ENCODE assay signal across 25 cellular contexts in the genomic region with DNA sequence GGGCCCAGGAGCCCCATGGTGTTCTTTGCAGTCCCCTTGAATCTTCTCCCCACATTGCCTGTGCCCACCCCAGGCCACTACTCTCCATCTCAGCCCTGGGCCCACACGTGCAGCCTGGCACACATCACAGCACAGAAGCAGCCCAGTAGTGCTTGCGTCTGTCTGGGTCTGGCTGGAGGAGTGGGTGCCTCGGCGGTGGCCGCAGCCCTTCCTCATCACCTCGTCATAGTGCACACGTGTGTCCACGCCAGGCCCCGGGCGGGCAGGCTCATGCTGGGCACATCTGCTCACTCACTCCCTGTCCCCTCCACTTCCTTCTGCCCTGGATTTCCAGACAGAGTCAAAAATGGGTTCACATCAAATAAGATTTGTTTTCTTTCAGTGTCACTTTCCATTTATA. TPM values are rescaled to one million over a fixed set of nuclear protein-coding genes. Genes with fewer than 3 reads are reported as not detected.
"Had no signal": no experiment of that assay in that cellular context is flagged by ENCODE, and none has a peak within 500 bp of the region (broad histone marks: within the 10 kb centered on the region; RNA-seq: fewer than 3 reads in every experiment).

No MANE protein-coding gene starts in this region.

- H3K27me3 ChIP-seq: dorsolateral prefrontal cortex, right lobe of liver, upper lobe of left lung had no signal

- H3K27ac ChIP-seq: right lobe of liver, skin epidermis, VCaP had no signal

- H3K4me1 Mint-ChIP-seq: activated CD4-positive, alpha-beta T cell treated with anti-CD3 and anti-CD28 coated beads, Interleukin-2, amount 10 ng/mL, durations not matched to agents 7 days and 5 days; activated naive CD8-positive, alpha-beta T cell treated with anti-CD3 and anti-CD28 coated beads, Interleukin-2, amount 10 ng/mL, durations not matched to agents 7 days and 5 days; stimulated activated naive B cell treated with anti-CD40 and anti-IgM and Interleukin-4, amounts not matched to agents 10 μg/mL and 1 μg/mL and 100 μg/mL, for 72 hours had no signal

- H3K36me3 Mint-ChIP-seq: activated naive CD8-positive, alpha-beta T cell treated with anti-CD3 and anti-CD28 coated beads, Interleukin-2, amount 10 ng/mL, durations not matched to agents 7 days and 5 days; brain; stimulated activated naive B cell treated with anti-CD40 and anti-IgM and Interleukin-4, amounts not matched to agents 10 μg/mL and 1 μg/mL and 100 μg/mL, for 72 hours had no signal

- H3K36me3 ChIP-seq: right lobe of liver, upper lobe of left lung had no signal

- FAIRE-seq: colon, endothelial cell of umbilical vein had no signal

- H3K4me3 ChIP-seq: dorsolateral prefrontal cortex, right lobe of liver, skin epidermis, upper lobe of left lung had no signal

- ATAC-seq: activated CD4-positive, CD25-positive, alpha-beta regulatory T cell treated with anti-CD3 and anti-CD28 coated beads, Interleukin-2, amount 50 U/mL, for 24 hours; effector memory CD8-positive, alpha-beta T cell; esophagus mucosa; left ventricle myocardium superior; right lobe of liver; stimulated activated naive B cell treated with anti-CD40 and anti-IgM and Interleukin-4, amounts not matched to agents 10 μg/mL and 1 μg/mL and 100 μg/mL, for 72 hours had no signal

- H3K4me1 ChIP-seq: right lobe of liver had no signal

- H3K9ac ChIP-seq: SK-N-SH had no signal

- H3K27ac Mint-ChIP-seq: activated CD4-positive, alpha-beta T cell treated with anti-CD3 and anti-CD28 coated beads, Interleukin-2, amount 10 ng/mL, durations not matched to agents 7 days and 5 days; activated naive CD8-positive, alpha-beta T cell treated with anti-CD3 and anti-CD28 coated beads, Interleukin-2, amount 10 ng/mL, durations not matched to agents 7 days and 5 days; brain; effector memory CD8-positive, alpha-beta T cell; stimulated activated naive B cell treated with anti-CD40 and anti-IgM and Interleukin-4, amounts not matched to agents 10 μg/mL and 1 μg/mL and 100 μg/mL, for 72 hours had no signal

- H3K9me3 ChIP-seq: right lobe of liver, SK-N-SH, upper lobe of left lung had no signal

- H3K4me2 ChIP-seq: SK-N-SH had no signal

- H3K9me3 Mint-ChIP-seq: activated CD4-positive, alpha-beta T cell treated with anti-CD3 and anti-CD28 coated beads, Interleukin-2, amount 10 ng/mL, durations not matched to agents 7 days and 5 days; activated naive CD8-positive, alpha-beta T cell treated with anti-CD3 and anti-CD28 coated beads, Interleukin-2, amount 10 ng/mL, durations not matched to agents 7 days and 5 days; brain; effector memory CD8-positive, alpha-beta T cell; nephron; stimulated activated naive B cell treated with anti-CD40 and anti-IgM and Interleukin-4, amounts not matched to agents 10 μg/mL and 1 μg/mL and 100 μg/mL, for 72 hours had no signal

- DNase-seq: activated CD4-positive, alpha-beta T cell treated with anti-CD3 and anti-CD28 coated beads, Interleukin-2, amount 10 ng/mL, durations not matched to agents 7 days and 5 days; activated naive CD8-positive, alpha-beta T cell treated with anti-CD3 and anti-CD28 coated beads, Interleukin-2, amount 10 ng/mL, durations not matched to agents 7 days and 5 days; activated T-cell treated with anti-CD3 and anti-CD28 coated beads, Interleukin-2, amount 50 U/mL, for 1 hour; amygdala; caudate nucleus; dorsolateral prefrontal cortex; effector memory CD8-positive, alpha-beta T cell; foreskin melanocyte; hippocampal formation; left ventricle myocardium superior; nucleus accumbens; right lobe of liver; SK-N-SH; stimulated activated CD4-positive, alpha-beta T cell treated with anti-CD3 and anti-CD28 coated beads, Interleukin-2, amount 100 ng/mL, for 24 hours; stimulated activated naive B cell treated with anti-CD40 and anti-IgM and Interleukin-4, amounts not matched to agents 10 μg/mL and 1 μg/mL and 100 μg/mL, for 72 hours; T-helper 2 cell had no signal

- H3K4me3 Mint-ChIP-seq: activated CD4-positive, alpha-beta T cell treated with anti-CD3 and anti-CD28 coated beads, Interleukin-2, amount 10 ng/mL, durations not matched to agents 7 days and 5 days; activated naive CD8-positive, alpha-beta T cell treated with anti-CD3 and anti-CD28 coated beads, Interleukin-2, amount 10 ng/mL, durations not matched to agents 7 days and 5 days; brain; effector memory CD8-positive, alpha-beta T cell; nephron; stimulated activated naive B cell treated with anti-CD40 and anti-IgM and Interleukin-4, amounts not matched to agents 10 μg/mL and 1 μg/mL and 100 μg/mL, for 72 hours had no signal

RNA-seq across cellular contexts. Expression of a gene that starts 33.3 kb away (rescaled TPM):
- total RNA-seq: activated CD4-positive, alpha-beta T cell treated with anti-CD3 and anti-CD28 coated beads, Interleukin-2, amount 10 ng/mL, durations not matched to agents 7 days and 5 days; activated naive CD8-positive, alpha-beta T cell treated with anti-CD3 and anti-CD28 coated beads, Interleukin-2, amount 10 ng/mL, durations not matched to agents 7 days and 5 days; endothelial cell of umbilical vein had no signal
- polyA plus RNA-seq: endothelial cell of umbilical vein had no signal
